ENCODE assay signal across 8 cellular contexts in genomic region chr22:28883917-28884753, GRCh38. TPM values are rescaled to one million over a fixed set of nuclear protein-coding genes. Genes with fewer than 3 reads are reported as not detected.
DNase-seq lines count a peak whose midpoint lies in the region; ATAC-seq, FAIRE-seq and TF ChIP-seq lines count a peak whose summit lies in the region.

No MANE protein-coding gene starts in this region.

- peak overlapping the region in 4 of 5 donors; percentile 26 to 75 (median 57) for H3K9ac ChIP-seq in subcutaneous abdominal adipose tissue (ENCODE audit: low read length in 5 of 5)

- no peak for FAIRE-seq in RCC 7860 (lab: Jason Lieb, UNC)

- H3K4me3 ChIP-seq in lung = peak overlapping the region; percentile 73
- H3K4me3 ChIP-seq in subcutaneous abdominal adipose tissue (ENCODE audit: low read depth in 1 of 5, low read length in 5 of 5) = peak overlapping the region; percentile 59 to 82 (median 63)

- H3K9me3 Mint-ChIP-seq in dendritic cell treated with granulocyte-macrophage colony-stimulating factor and Interleukin-4, amounts not matched to agents 40 ng/mL and 50 ng/mL, for 4 days = no peaks in the 10 kb centered on the region

- intact Hi-C loops in dendritic cell treated with granulocyte-macrophage colony-stimulating factor and Interleukin-4, amounts not matched to agents 40 ng/mL and 50 ng/mL, for 4 days (cut with micrococcal nuclease) = loop anchor here (5.0 kb wide), 1 partner anchor 268 kb away; no protein-coding TSS in a partner anchor

- no peak overlapping the region for H3K27ac Mint-ChIP-seq in dendritic cell treated with granulocyte-macrophage colony-stimulating factor and Interleukin-4, amounts not matched to agents 40 ng/mL and 50 ng/mL, for 4 days

- ATAC-seq in HG03469 (IDR thresholded peaks at IDR 0.05; ENCODE audit: unreplicated experiment) = peak; percentile 9
- peak; percentile 32 to 33 for ATAC-seq in activated CD4-positive, CD25-positive, alpha-beta regulatory T cell treated with anti-CD3 and anti-CD28 coated beads, Interleukin-2, amount 50 U/mL, for 24 hours
- ATAC-seq in lung (ENCODE audit: insufficient read depth, low FRiP score) = no peak
- no peak for ATAC-seq in GM21528 (IDR thresholded peaks at IDR 0.05; ENCODE audit: low FRiP score, unreplicated experiment)

- DNase-seq in EH (ENCODE audit: low read depth) = peak; percentile 46
- DNase-seq in lung (ENCODE audit: low spot score) = no peak
- DNase-seq in RCC 7860 (ENCODE audit: low spot score) = no peak

- H3K27me3 Mint-ChIP-seq in dendritic cell treated with granulocyte-macrophage colony-stimulating factor and Interleukin-4, amounts not matched to agents 40 ng/mL and 50 ng/mL, for 4 days = peaks cover 27% of the 10 kb centered on the region

- peaks cover 11% of the 10 kb centered on the region for H3K4me1 Mint-ChIP-seq in dendritic cell treated with granulocyte-macrophage colony-stimulating factor and Interleukin-4, amounts not matched to agents 40 ng/mL and 50 ng/mL, for 4 days (ENCODE audit: low read depth)

- TF ChIP-seq CTCF in lung (IDR thresholded peaks at IDR 0.05; ENCODE audit: control extremely low read depth, extremely low read depth) = no peak

- H3K27me3 ChIP-seq in lung (ENCODE audit: control insufficient read depth, insufficient read depth) = no peaks in the 10 kb centered on the region
- no peaks in the 10 kb centered on the region for H3K27me3 ChIP-seq in subcutaneous abdominal adipose tissue (ENCODE audit: control insufficient read depth in 5 of 5, insufficient read depth in 4 of 5, low read length in 5 of 5)

- H3K4me3 Mint-ChIP-seq in dendritic cell treated with granulocyte-macrophage colony-stimulating factor and Interleukin-4, amounts not matched to agents 40 ng/mL and 50 ng/mL, for 4 days = peak overlapping the region; percentile 50

- no peaks in the 10 kb centered on the region for H3K9me3 ChIP-seq in lung (ENCODE audit: control insufficient read depth in 2 of 2, insufficient read depth in 1 of 2, low read length in 1 of 2)
- no peaks in the 10 kb centered on the region for H3K9me3 ChIP-seq in subcutaneous abdominal adipose tissue (ENCODE audit: control insufficient read depth in 5 of 5, low read length in 5 of 5)

- H3K27ac ChIP-seq in lung (ENCODE audit: low read depth in 1 of 2, low read length in 1 of 2) = peak overlapping the region; percentile 49 to 80
- H3K27ac ChIP-seq in subcutaneous abdominal adipose tissue (ENCODE audit: low read depth, low read length) = no peak overlapping the region

- H3K36me3 ChIP-seq in lung (ENCODE audit: control insufficient read depth in 2 of 2, insufficient read depth in 2 of 2, low read length in 2 of 2) (no peaks in the 10 kb centered on the region), subcutaneous abdominal adipose tissue (ENCODE audit: control insufficient read depth in 5 of 5, insufficient read depth in 5 of 5, low read length in 5 of 5) (no peaks in the 10 kb centered on the region)

- H3K4me1 ChIP-seq in lung (ENCODE audit: control insufficient read depth in 2 of 2, insufficient read depth in 2 of 2, low read length in 2 of 2) = peaks cover 0 to 5% of the 10 kb centered on the region in 2 donors
- peaks cover 6 to 43% (median 23%) of the 10 kb centered on the region in 5 donors for H3K4me1 ChIP-seq in subcutaneous abdominal adipose tissue (ENCODE audit: control insufficient read depth in 5 of 5, insufficient read depth in 5 of 5, low read length in 5 of 5)

- no peaks in the 10 kb centered on the region for H3K36me3 Mint-ChIP-seq in dendritic cell treated with granulocyte-macrophage colony-stimulating factor and Interleukin-4, amounts not matched to agents 40 ng/mL and 50 ng/mL, for 4 days (ENCODE audit: low read depth)

- 5 to 9% methylated on average over 51 to 79 of the region's 79 CpGs for WGBS in lung, 2 donors

RNA-seq across cellular contexts. Expression of gene ZNRF3, which starts 0.8 kb away (rescaled TPM):
- 10 to 100 TPM in 1 of 2 donors, 1 to 10 TPM in 1; 9.5 to 10.2 TPM for total RNA-seq in lung
- polyA plus RNA-seq in lung = 1 to 10 TPM; 3.5 to 4.2 TPM

Comparison
In these comparisons a context has a peak if more than half of its experiments do, and no peak if none do; other contexts are left out.
1. ATAC-seq: peak in HG03469 (single experiment) and activated CD4-positive, CD25-positive, alpha-beta regulatory T cell treated with anti-CD3 and anti-CD28 coated beads, Interleukin-2, amount 50 U/mL, for 24 hours (2 of 2); none in lung (single experiment) and GM21528 (single experiment).